24 cellular contexts compared by ENCODE assay signal in genomic region chr5:148436029-148436428, GRCh38.
"Had no signal": no experiment of that assay in that cellular context is flagged by ENCODE, and none has a peak within 500 bp of the region (broad histone marks: within the 10 kb centered on the region; RNA-seq: fewer than 3 reads in every experiment).

No MANE protein-coding gene starts in this region.

- H3K27ac ChIP-seq: SJSA1, SK-N-MC had no signal

- H3K9me3 ChIP-seq: MG63, SJSA1 had no signal

- H3K4me1 ChIP-seq: SJSA1 had no signal

- H3K27me3 ChIP-seq: MG63, SJSA1 had no signal

- DNase-seq: IMR-90, Karpas-422, KG1, MG63, NCI-H1092, NCI-H1105 treated with DMSO at 0.1 percent for 48 hours, NCI-H1417 treated with DMSO at 0.1 percent for 48 hours, NCI-H146, NCI-H1694 treated with DMSO at 0.1 percent for 48 hours, NCI-H1930, NCI-H2081, NCI-H2171, NCI-H226, NCI-H446, NCI-H510A, NCI-H524 treated with DMSO at 0.1 percent for 48 hours, NCI-H69, NCI-H774, Right ventricle myocardium superior, RPMI8226, SIG-M5 had no signal

- H3K4me3 ChIP-seq: MG63, SJSA1, SK-N-MC had no signal

- ATAC-seq: HepG2 had no signal
